Comparison of ENCODE assay signal across 8 cellular contexts in the genomic region with DNA sequence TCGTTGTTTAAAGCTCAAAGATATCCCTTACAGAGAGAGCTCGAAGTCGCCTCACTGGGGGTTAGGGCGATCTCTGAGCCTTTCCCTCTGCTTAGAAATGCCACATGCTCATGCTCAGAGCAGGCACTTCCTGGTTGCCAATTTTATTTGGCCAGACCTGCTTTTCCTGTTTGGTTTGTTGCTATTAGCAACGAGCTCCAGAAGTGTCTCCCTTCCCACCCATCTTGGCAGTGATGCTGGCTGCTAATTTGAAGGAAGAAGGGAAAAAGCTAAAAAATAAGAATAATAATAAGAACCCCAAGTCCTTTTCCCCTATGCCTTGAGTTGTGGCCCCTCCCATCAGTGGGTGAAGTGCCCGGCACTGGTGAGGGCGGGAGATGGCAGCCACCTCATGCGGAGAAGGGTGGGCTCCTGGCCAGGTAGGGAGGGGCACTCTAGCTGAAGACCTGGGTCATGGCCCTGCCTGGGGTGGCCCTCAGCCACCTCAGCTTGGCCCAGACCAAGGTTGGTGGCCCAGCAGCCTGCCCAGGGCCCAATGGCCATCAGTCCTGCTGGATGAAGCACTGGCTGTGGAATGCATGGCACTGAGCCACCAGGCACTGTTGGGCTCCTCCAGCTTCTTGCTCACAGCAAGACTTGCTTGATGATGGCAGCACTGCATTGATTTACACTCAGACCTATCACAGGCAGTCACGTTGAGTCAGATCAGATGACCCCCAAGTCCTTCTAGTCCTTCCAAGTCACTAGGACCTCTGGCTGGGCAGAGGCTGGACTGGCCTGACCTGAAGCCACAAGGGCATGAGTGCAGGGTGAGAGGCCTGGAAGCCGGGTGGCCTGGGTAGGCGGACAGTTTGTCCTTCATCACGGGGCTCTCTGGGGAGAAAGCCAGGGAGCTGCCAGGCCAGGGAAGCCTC.
A peak's percentile ranks its signal among the peaks of the same experiment; 100 is the strongest.
DNase-seq lines count a peak whose midpoint lies in the region; ATAC-seq lines count a peak whose summit lies in the region.

No MANE protein-coding gene starts in this region.

- H3K79me1 ChIP-seq in mesendoderm (ENCODE audit: low read length) = no peaks in the 10 kb centered on the region

- DNase-seq in GM04504 (ENCODE audit: low read depth) (peak; percentile 95), NCI-H526 treated with DMSO at 0.1 percent for 48 hours (lab: John Stamatoyannopoulos, UW) (peak; percentile 15), dermis microvascular lymphatic vessel endothelial cell (ENCODE audit: low read depth in 2 of 2) (peak; percentile 84 to 95), mesendoderm (peak; percentile 91), aorta (peak; percentile 97 to 98), SKM-1 (lab: John Stamatoyannopoulos, UW; ENCODE audit: unreplicated experiment) (no peak), 8988T (no peak)
- no peak for DNase-seq in stimulated activated CD4-positive, alpha-beta T cell treated with anti-CD3 and anti-CD28 coated beads, Interleukin-4, amount 100 ng/mL, for 24 hours

- H2AK5ac ChIP-seq in mesendoderm (ENCODE audit: low read length) = no peak overlapping the region

- no peak overlapping the region for H2BK5ac ChIP-seq in mesendoderm (ENCODE audit: low read length)

- H3K4me2 ChIP-seq in mesendoderm (ENCODE audit: low read length) = no peak overlapping the region

- peak; percentile 89 for ATAC-seq in aorta (ENCODE audit: low FRiP score)

- intact Hi-C loops in aorta (cut with DNase I) = loop anchor here (2.0 to 10.0 kb wide), 2 partner anchors 18 to 296 kb away; no protein-coding TSS in a partner anchor

- no peaks in the 10 kb centered on the region for H3K36me3 ChIP-seq in mesendoderm (ENCODE audit: control insufficient read depth, insufficient read depth, low read length)
- H3K36me3 ChIP-seq in aorta (ENCODE audit: control insufficient read depth in 1 of 2, insufficient read depth in 2 of 2, low read length in 1 of 2) = peaks cover 0 to 5% of the 10 kb centered on the region in 2 donors

- H4K5ac ChIP-seq in mesendoderm (ENCODE audit: low read length) = no peak overlapping the region

- no peaks in the 10 kb centered on the region for H3K79me2 ChIP-seq in mesendoderm (ENCODE audit: control insufficient read depth, insufficient read depth, low read length)

- H3K4me1 ChIP-seq in mesendoderm (ENCODE audit: control insufficient read depth, low read depth, low read length) (no peaks in the 10 kb centered on the region), aorta (ENCODE audit: control insufficient read depth in 1 of 2, insufficient read depth in 2 of 2, low read length in 2 of 2) (no peaks in the 10 kb centered on the region)

- H3K27me3 ChIP-seq in mesendoderm (ENCODE audit: insufficient read depth, low read length, poor library complexity) (no peaks in the 10 kb centered on the region), aorta (ENCODE audit: control insufficient read depth in 1 of 2, insufficient read depth in 2 of 2, low read length in 1 of 2) (no peaks in the 10 kb centered on the region)

- H2BK120ac ChIP-seq in mesendoderm (ENCODE audit: low read depth, low read length) = no peak overlapping the region

- no peak overlapping the region for H3K18ac ChIP-seq in mesendoderm (ENCODE audit: low read length)

- no peak overlapping the region for H3K9ac ChIP-seq in mesendoderm (ENCODE audit: low read length)

- no peak overlapping the region for H4K8ac ChIP-seq in mesendoderm (ENCODE audit: low read depth, low read length)

- H3K23ac ChIP-seq in mesendoderm (ENCODE audit: low read length) = no peak overlapping the region

- H3K4ac ChIP-seq in mesendoderm (ENCODE audit: low read depth, low read length) = no peak overlapping the region

- no peaks in the 10 kb centered on the region for H3K9me3 ChIP-seq in aorta (ENCODE audit: control insufficient read depth, low read length)

- no peak overlapping the region for H3K56ac ChIP-seq in mesendoderm (ENCODE audit: low read length)

- no peak overlapping the region for H3K27ac ChIP-seq in mesendoderm (ENCODE audit: low read depth, low read length)
- H3K27ac ChIP-seq in aorta (ENCODE audit: low read depth in 1 of 2, low read length in 2 of 2) = peak overlapping the region; percentile 73 to 99

- H3K4me3 ChIP-seq in mesendoderm (ENCODE audit: low read length) = no peak overlapping the region
- no peak overlapping the region for H3K4me3 ChIP-seq in aorta (ENCODE audit: low read length in 2 of 2)

- WGBS in mesendoderm (ENCODE audit: extremely low coverage, insufficient coverage, low lambda C conversion rate) = no CpG with 5 or more reads among the region's 12 CpGs
- WGBS in aorta, 2 donors = 3 to 8% methylated on average over 12 of the region's 12 CpGs

- no peak overlapping the region for H2BK15ac ChIP-seq in mesendoderm (replicated peaks; ENCODE audit: low read depth)

Comparison
In these comparisons a context has a peak if more than half of its experiments do, and no peak if none do; other contexts are left out.
1. DNase-seq: peak in GM04504 (single experiment), NCI-H526 treated with DMSO at 0.1 percent for 48 hours (single experiment), dermis microvascular lymphatic vessel endothelial cell (2 of 2), mesendoderm (single experiment) and aorta (2 of 2); none in SKM-1 (single experiment), 8988T (single experiment) and stimulated activated CD4-positive, alpha-beta T cell treated with anti-CD3 and anti-CD28 coated beads, Interleukin-4, amount 100 ng/mL, for 24 hours (single experiment).